28 cellular contexts compared by ENCODE assay signal in the genomic region with DNA sequence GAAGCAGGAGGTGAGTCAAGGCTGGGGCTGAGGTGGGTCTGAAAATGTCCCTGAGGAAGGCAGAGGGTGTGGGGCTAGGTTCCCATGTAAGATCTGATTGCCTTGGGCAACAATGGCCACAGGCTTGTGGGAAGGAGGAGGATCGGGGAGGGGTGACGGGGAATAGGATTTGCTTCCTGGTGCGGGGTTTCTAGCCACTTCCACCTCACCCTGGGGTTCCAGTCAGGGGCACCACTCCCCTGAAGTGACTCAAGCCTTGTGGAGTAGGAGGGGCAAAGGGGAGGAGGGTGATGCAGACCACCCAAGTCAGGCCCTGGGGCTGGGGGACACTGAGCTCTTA. TPM values are rescaled to one million over a fixed set of nuclear protein-coding genes. Genes with fewer than 3 reads are reported as not detected.
DNase-seq lines count a peak whose midpoint lies in the region; ATAC-seq, FAIRE-seq and TF ChIP-seq lines count a peak whose summit lies in the region.
"Had no signal": no experiment of that assay in that cellular context is flagged by ENCODE, and none has a peak within 500 bp of the region (broad histone marks: within the 10 kb centered on the region; RNA-seq: fewer than 3 reads in every experiment).

No MANE protein-coding gene starts in this region.

- TF ChIP-seq EP300 in K562 (IDR thresholded peaks at IDR 0.05; ENCODE audit: low read length), result no peak

- peak overlapping the region; percentile 77 for H3K23ac ChIP-seq in neuronal stem cell (ENCODE audit: low read depth, low read length, poor library complexity)

- H2BK12ac ChIP-seq in neuronal stem cell (ENCODE audit: low read length), result no peak overlapping the region

- BruUV-seq in HCT116 (replicated peaks; lab: Mats Ljungman, UMichigan) (no TSS peak), K562 (replicated peaks; lab: Mats Ljungman, UMichigan) (no TSS peak)

- peak overlapping the region in 1 of 2 experiments; percentile 35; a peak in 2 of 4 replicates for H3K4me3 ChIP-seq in HCT116 (replicated peaks in 1 of 2; ENCODE audit: low read depth in 1 of 2, low read length in 2 of 2)
- no peak overlapping the region for H3K4me3 ChIP-seq in K562
- no peak overlapping the region for H3K4me3 ChIP-seq in neuronal stem cell (ENCODE audit: low read length in 2 of 2)
- H3K4me3 ChIP-seq: BLaER1 treated with 17β-estradiol and CSF1 and Interleukin-3, amounts not matched to agents 10 nM and 100 nM; body of pancreas; left lung; smooth muscle cell; tibial nerve had no signal

- peak overlapping the region; percentile 5 for H3K18ac ChIP-seq in neuronal stem cell (ENCODE audit: low read length)

- no peaks in the 10 kb centered on the region for H3K27me3 ChIP-seq in HCT116 (ENCODE audit: insufficient read depth, low read length)
- no peaks in the 10 kb centered on the region for H3K27me3 ChIP-seq in K562 (ENCODE audit: control insufficient read depth in 2 of 2, insufficient read depth in 2 of 2, low read length in 2 of 2)
- no peaks in the 10 kb centered on the region for H3K27me3 ChIP-seq in neuronal stem cell (ENCODE audit: control insufficient read depth in 3 of 3, insufficient read depth in 3 of 3, low read depth in 1 of 3, low read length in 3 of 3)
- H3K27me3 ChIP-seq: BLaER1 treated with 17β-estradiol and CSF1 and Interleukin-3, amounts not matched to agents 10 nM and 100 nM; body of pancreas had no signal

- no peak overlapping the region for H4K8ac ChIP-seq in neuronal stem cell (ENCODE audit: low read depth, low read length)

- no peaks in the 10 kb centered on the region for H4K20me1 ChIP-seq in HCT116 (ENCODE audit: insufficient read depth)
- no peaks in the 10 kb centered on the region for H4K20me1 ChIP-seq in K562 (replicated peaks; ENCODE audit: control insufficient read depth, insufficient read depth, low read length)

- H2BK120ac ChIP-seq in neuronal stem cell (ENCODE audit: low read depth, low read length), result no peak overlapping the region

- H2BK5ac ChIP-seq in neuronal stem cell (ENCODE audit: low read length), result no peak overlapping the region

- no peak overlapping the region for H4K91ac ChIP-seq in neuronal stem cell (ENCODE audit: low read depth, low read length, poor library complexity)

- H3K4me2 ChIP-seq in HCT116 (ENCODE audit: low read length) (peak overlapping the region; percentile 74), K562 (ENCODE audit: insufficient read depth, low read length) (no peak overlapping the region), neuronal stem cell (ENCODE audit: insufficient read depth, low read length, poor library complexity, severe bottlenecking) (no peak overlapping the region)
- H3K4me2 ChIP-seq: BLaER1 treated with 17β-estradiol and CSF1 and Interleukin-3, amounts not matched to agents 10 nM and 100 nM; smooth muscle cell had no signal

- no peak for TF ChIP-seq POLR2A in HCT116 (IDR thresholded peaks at IDR 0.05; ENCODE audit: borderline replicate concordance, extremely low read depth, insufficient read depth, insufficient read length)
- no peak for TF ChIP-seq POLR2A in K562 (conservative IDR thresholded peaks at IDR 0.05)

- no peaks in the 10 kb centered on the region for H3K27me3 Mint-ChIP-seq in T-helper 2 cell treated with Interferon-gamma antibody and Interleukin-4, amounts not matched to agents 5 μg/mL and 100 μg/mL, for 36 hours (ENCODE audit: low read depth)

- no peaks in the 10 kb centered on the region for H3K9me3 Mint-ChIP-seq in T-helper 2 cell treated with Interferon-gamma antibody and Interleukin-4, amounts not matched to agents 5 μg/mL and 100 μg/mL, for 36 hours
- H3K9me3 Mint-ChIP-seq: naive thymus-derived CD8-positive, alpha-beta T cell had no signal

- TF ChIP-seq RAD21 in HCT116 (IDR thresholded peaks at IDR 0.05; ENCODE audit: low read depth) (no peak), K562 (CRISPR knock-in tag; conservative IDR thresholded peaks at IDR 0.05 in 1 of 2, IDR thresholded peaks at IDR 0.05 in 1 of 2) (no peak)

- H3K4me1 Mint-ChIP-seq in T-helper 2 cell treated with Interferon-gamma antibody and Interleukin-4, amounts not matched to agents 5 μg/mL and 100 μg/mL, for 36 hours (ENCODE audit: low read depth), result no peaks in the 10 kb centered on the region
- H3K4me1 Mint-ChIP-seq: activated CD4-positive, alpha-beta T cell treated with anti-CD3 and anti-CD28 coated beads for 36 hours; naive thymus-derived CD8-positive, alpha-beta T cell had no signal

- ATAC-seq in HCT116 (no peak; the same call in 1 of the 2 replicates), K562 (no peak), left ventricle myocardium superior (no peak)
- ATAC-seq: activated CD4-positive, alpha-beta T cell treated with anti-CD3 and anti-CD28 coated beads for 36 hours; body of pancreas; left lung; naive thymus-derived CD8-positive, alpha-beta T cell had no signal

- no peak for TF ChIP-seq CTCF in HCT116 (IDR thresholded peaks at IDR 0.05 in 2 of 3, conservative IDR thresholded peaks at IDR 0.05 in 1 of 3; ENCODE audit: borderline replicate concordance in 1 of 3, insufficient read depth in 1 of 3, low read depth in 2 of 3, low read length in 2 of 3)
- TF ChIP-seq CTCF in K562 (IDR thresholded peaks at IDR 0.05 in 2 of 3, conservative IDR thresholded peaks at IDR 0.05 in 1 of 3; ENCODE audit: insufficient read depth in 2 of 3, low read depth in 1 of 3, low read length in 3 of 3), result no peak
- TF ChIP-seq CTCF in GM13977 (IDR thresholded peaks at IDR 0.05; ENCODE audit: extremely low read depth, insufficient read depth, missing control alignments), result no peak

- CTCF ChIA-PET in HCT116 (lab: Charles Lee) (no interaction called here), K562 (lab: Yijun Ruan, JAX; ENCODE audit: low intra/inter-chr PET ratio) (no interaction called here)

- H2AFZ ChIP-seq in HCT116 (ENCODE audit: low read depth, low read length, poor library complexity, severe bottlenecking), result no peak overlapping the region
- no peak overlapping the region for H2AFZ ChIP-seq in K562 (ENCODE audit: low read depth, low read length)
- no peak overlapping the region for H2AFZ ChIP-seq in neuronal stem cell (ENCODE audit: low read length)

- in situ Hi-C loops in K562 (cut with MboI), result no loop called here
- in situ Hi-C loops in GM13977 (cut with MboI; ENCODE audit: low pct_unique_long_range_greater_than_20kb, low sequenced_read_pairs, unreplicated experiment), result no loop called here

- H3K9ac ChIP-seq in HCT116 (ENCODE audit: low read length), result peak overlapping the region; percentile 43
- peak overlapping the region in 1 of 2 experiments; percentile 59; a peak in 2 of 4 replicates for H3K9ac ChIP-seq in K562 (ENCODE audit: insufficient read depth in 1 of 2, low read depth in 2 of 2, low read length in 2 of 2)
- H3K9ac ChIP-seq in neuronal stem cell (ENCODE audit: low read depth, low read length, poor library complexity), result peak overlapping the region; percentile 34
- H3K9ac ChIP-seq: BLaER1 treated with 17β-estradiol and CSF1 and Interleukin-3, amounts not matched to agents 10 nM and 100 nM had no signal

- 56% methylated on average over 3 of the region's 3 CpGs for WGBS in K562 (ENCODE audit: insufficient coverage, low coverage, missing lambda C conversion rate)
- no CpG with 5 or more reads among the region's 3 CpGs for WGBS in neuronal stem cell (ENCODE audit: extremely low coverage in 2 of 2, insufficient read length in 2 of 2, insufficient replicate concordance in 1 of 2), 2 donors

- no peak overlapping the region for H3K4me3 Mint-ChIP-seq in T-helper 2 cell treated with Interferon-gamma antibody and Interleukin-4, amounts not matched to agents 5 μg/mL and 100 μg/mL, for 36 hours
- H3K4me3 Mint-ChIP-seq: activated CD4-positive, alpha-beta T cell treated with anti-CD3 and anti-CD28 coated beads for 36 hours; naive thymus-derived CD8-positive, alpha-beta T cell had no signal

- no peak for FAIRE-seq in K562 (lab: Jason Lieb, UNC)

- intact Hi-C loops in HCT116 (cut with micrococcal nuclease) (no loop called here), K562 (cut with micrococcal nuclease) (no loop called here), left ventricle myocardium superior (cut with micrococcal nuclease) (no loop called here)

- H2BK15ac ChIP-seq in neuronal stem cell (ENCODE audit: low read length), result no peak overlapping the region

- H3K4me1 ChIP-seq in HCT116 (ENCODE audit: control insufficient read depth in 1 of 2, insufficient read depth in 2 of 2, low read length in 2 of 2), result peaks cover 0 to 21% of the 10 kb centered on the region in 2 experiments; a peak in 2 of 4 replicates
- peaks cover 9 to 55% of the 10 kb centered on the region in 2 experiments for H3K4me1 ChIP-seq in K562 (replicated peaks in 1 of 2; ENCODE audit: control insufficient read depth in 2 of 2, insufficient read depth in 2 of 2, low read length in 2 of 2)
- H3K4me1 ChIP-seq in neuronal stem cell (ENCODE audit: control insufficient read depth in 2 of 2, insufficient read depth in 1 of 2, low read depth in 1 of 2, low read length in 2 of 2), result peaks cover 13 to 14% of the 10 kb centered on the region in 2 donors
- H3K4me1 ChIP-seq: BLaER1 treated with 17β-estradiol and CSF1 and Interleukin-3, amounts not matched to agents 10 nM and 100 nM; body of pancreas; left lung; tibial nerve had no signal

- no peaks in the 10 kb centered on the region for H3K9me3 ChIP-seq in HCT116 (ENCODE audit: control insufficient read depth in 1 of 2, insufficient read depth in 1 of 2, low read depth in 1 of 2, low read length in 2 of 2)
- H3K9me3 ChIP-seq in K562 (replicated peaks; ENCODE audit: control insufficient read depth, insufficient read depth, low read depth, low read length), result no peaks in the 10 kb centered on the region
- no peaks in the 10 kb centered on the region for H3K9me3 ChIP-seq in neuronal stem cell (replicated peaks in 1 of 2; ENCODE audit: control insufficient read depth in 2 of 2, insufficient read depth in 1 of 2, low read depth in 1 of 2, low read length in 2 of 2)
- H3K9me3 ChIP-seq: BLaER1 treated with 17β-estradiol and CSF1 and Interleukin-3, amounts not matched to agents 10 nM and 100 nM; body of pancreas; left lung; tibial nerve had no signal

- no peaks in the 10 kb centered on the region for H3K9me2 ChIP-seq in HCT116 (ENCODE audit: insufficient read depth)

- RAD21 ChIA-PET in HCT116 (lab: Charles Lee; ENCODE audit: low non-redundant PET in 1 of 2, low total read pairs in 2 of 2, uncharacterized antibody in 2 of 2, unreplicated experiment in 2 of 2), result no interaction called here

- no peaks in the 10 kb centered on the region for H3K9me1 ChIP-seq in K562 (ENCODE audit: control insufficient read depth, insufficient read depth, low read length)

- peak; percentile 77 for DNase-seq in Daoy (ENCODE audit: low read depth)
- DNase-seq in HCT116 (ENCODE audit: low read depth, low spot score), result no peak
- no peak for DNase-seq in K562 (ENCODE audit: extremely low read depth in 1 of 4, low spot score in 3 of 4)
- DNase-seq in neuronal stem cell (ENCODE audit: low spot score), result no peak
- no peak for DNase-seq in left ventricle myocardium superior
- DNase-seq in GM13977 (ENCODE audit: low spot score), result no peak
- no peak for DNase-seq in T-helper 2 cell treated with Interferon-gamma antibody and Interleukin-4, amounts not matched to agents 5 μg/mL and 100 μg/mL, for 36 hours (ENCODE audit: low spot score)
- DNase-seq: activated CD4-positive, alpha-beta T cell treated with anti-CD3 and anti-CD28 coated beads for 36 hours; activated gamma-delta T cell; activated T-cell treated with anti-CD3 and anti-CD28 coated beads, Interleukin-2, amount 50 U/mL, for 1 hour; body of pancreas; cerebellar nuclear complex; COR-L47; GF-D8; IMR-90; left lung; naive thymus-derived CD8-positive, alpha-beta T cell; NCI-H1417; NCI-H2081 treated with DMSO at 0.1 percent for 48 hours; NCI-H226; stimulated activated CD4-positive, alpha-beta T cell treated with anti-CD3 and anti-CD28 coated beads, Interleukin-2, amount 100 ng/mL, for 24 hours; T-helper 2 cell had no signal

- H3K27ac Mint-ChIP-seq in T-helper 2 cell treated with Interferon-gamma antibody and Interleukin-4, amounts not matched to agents 5 μg/mL and 100 μg/mL, for 36 hours, result no peak overlapping the region
- H3K27ac Mint-ChIP-seq: activated CD4-positive, alpha-beta T cell treated with anti-CD3 and anti-CD28 coated beads for 36 hours had no signal

- peak overlapping the region; percentile 93 for H2AK5ac ChIP-seq in neuronal stem cell (ENCODE audit: low read depth, low read length)

- POLR2A ChIA-PET in HCT116 (lab: Charles Lee), result interaction anchor here (1.0 kb wide), 1 partner anchor 328 kb away, joined by 3 read pairs; no protein-coding TSS in a partner anchor
- POLR2A ChIA-PET in K562 (lab: Yijun Ruan, JAX), result interaction anchor here (0.7 to 0.8 kb wide), 2 partner anchors 12 to 74 kb away, joined by 3 read pairs; no protein-coding TSS in a partner anchor

- H3K36me3 ChIP-seq in HCT116 (ENCODE audit: control insufficient read depth in 1 of 2, insufficient read depth in 2 of 2, low read length in 2 of 2) (no peaks in the 10 kb centered on the region), K562 (ENCODE audit: control insufficient read depth, insufficient read depth, low read length) (no peaks in the 10 kb centered on the region), neuronal stem cell (replicated peaks in 1 of 2; ENCODE audit: control insufficient read depth in 2 of 2, insufficient read depth in 2 of 2, low read length in 2 of 2) (no peaks in the 10 kb centered on the region)
- H3K36me3 ChIP-seq: BLaER1 treated with 17β-estradiol and CSF1 and Interleukin-3, amounts not matched to agents 10 nM and 100 nM; left lung; tibial nerve had no signal

- no peaks in the 10 kb centered on the region for H3K36me3 Mint-ChIP-seq in T-helper 2 cell treated with Interferon-gamma antibody and Interleukin-4, amounts not matched to agents 5 μg/mL and 100 μg/mL, for 36 hours (ENCODE audit: low read depth)
- H3K36me3 Mint-ChIP-seq: naive thymus-derived CD8-positive, alpha-beta T cell had no signal

- no peak overlapping the region for H3K4ac ChIP-seq in neuronal stem cell (ENCODE audit: low read length)

- H3K79me2 ChIP-seq in HCT116 (ENCODE audit: insufficient read depth, low read length), result no peaks in the 10 kb centered on the region
- H3K79me2 ChIP-seq in K562 (ENCODE audit: control insufficient read depth, insufficient read depth, low read length), result no peaks in the 10 kb centered on the region

- no peaks in the 10 kb centered on the region for H3K79me1 ChIP-seq in neuronal stem cell (ENCODE audit: low read depth, low read length)

- H3K14ac ChIP-seq in neuronal stem cell (ENCODE audit: low read length), result no peak overlapping the region

- H3K27ac ChIP-seq in HCT116 (ENCODE audit: low read depth, low read length), result no peak overlapping the region
- H3K27ac ChIP-seq in K562 (ENCODE audit: extremely low read depth, low read depth, low read length), result no peak overlapping the region
- H3K27ac ChIP-seq in neuronal stem cell (replicated peaks; ENCODE audit: low read length), result no peak overlapping the region
- H3K27ac ChIP-seq: BLaER1 treated with 17β-estradiol and CSF1 and Interleukin-3, amounts not matched to agents 10 nM and 100 nM; body of pancreas; left lung; tibial nerve had no signal

RNA-seq across cellular contexts. Expression of a gene that starts 12.2 kb away (rescaled TPM):
- not detected in 2 replicates for total RNA-seq in Daoy (2014; rRNA removed; shearing (Covaris generic))
- total RNA-seq in HCT116 (2021; ENCODE audit: unreplicated experiment), result 0.39 TPM
- 0.26 and 0.32 TPM in 2 replicates for polyA plus RNA-seq in HCT116 (2012)
- not detected in 2 replicates for total RNA-seq in K562 (2011; cell fraction: chromatin; rRNA removed; ENCODE audit: low replicate concordance)
- total RNA-seq in K562 (2011; cell fraction: nucleolus; rRNA removed), result 0.13 TPM in 1 of 2 replicates, not detected in the other
- total RNA-seq in K562 (2011; cell fraction: nucleoplasm; rRNA removed), result 0.29 TPM in 1 of 2 replicates, not detected in the other
- total RNA-seq in K562 (2014; rRNA removed), result 0.08 TPM in 1 of 2 replicates, not detected in the other
- not detected in 2 replicates for total RNA-seq in K562 (2014; rRNA removed; fragmentation: Illumina TruSeq; extraction: Trizol)
- total RNA-seq in K562 (2015; rRNA removed; fragmentation: Illumina TruSeq; extraction: Trizol), result 0.11 and 0.15 TPM in 2 replicates
- total RNA-seq in K562 (2021), result 0.11 and 0.16 TPM in 2 replicates
- polyA plus RNA-seq in K562 (2011; rRNA removed), result 0.04 and 0.08 TPM in 2 replicates
- polyA plus RNA-seq in K562 (2011; cell fraction: cytosol; rRNA removed), result 0.13 and 0.16 TPM in 2 replicates
- polyA plus RNA-seq in K562 (2011; cell fraction: nucleus; rRNA removed), result 0.23 and 0.35 TPM in 2 replicates
- polyA plus RNA-seq in K562 (2012), result 0.05 TPM in 1 of 2 replicates, not detected in the other
- polyA plus RNA-seq in K562 (2014; fragmentation: Illumina TruSeq; extraction: Trizol), result 0.10 TPM in 1 of 2 replicates, not detected in the other
- polyA plus RNA-seq in K562 (2014; fragmentation: Nextera tagmentation; extraction: Ambion mirVana), result not detected
- polyA plus RNA-seq in K562 (2014; rRNA removed), result 0.08 and 0.12 TPM in 2 replicates
- polyA minus RNA-seq in K562 (2011; rRNA and poly(A)+ RNA removed), result not detected in 2 replicates
- not detected in 2 replicates for polyA minus RNA-seq in K562 (2011; cell fraction: cytosol; rRNA and poly(A)+ RNA removed)
- not detected in 2 replicates for polyA minus RNA-seq in K562 (2011; cell fraction: nucleus; rRNA and poly(A)+ RNA removed)
- 0.18 TPM for polyA plus RNA-seq in neuronal stem cell (2013, experiment 1 of 2)
- polyA plus RNA-seq in neuronal stem cell (2013, experiment 2 of 2), result 0.18 TPM
- total RNA-seq in left ventricle myocardium superior, result not detected
- total RNA-seq: activated CD8-positive, alpha-beta memory T cell treated with anti-CD3 and anti-CD28 coated beads for 36 hours; body of pancreas; dermis microvascular lymphatic vessel endothelial cell; IMR-90; naive thymus-derived CD8-positive, alpha-beta T cell; osteocyte; smooth muscle cell; tibial nerve had no signal
- polyA plus RNA-seq: naive thymus-derived CD8-positive, alpha-beta T cell had no signal
